Comparison of ENCODE assay signal across 14 cellular contexts in genomic region chr3:21017115-21017852, GRCh38.
DNase-seq lines count a peak whose midpoint lies in the region; ATAC-seq and TF ChIP-seq lines count a peak whose summit lies in the region.
"Had no signal": no experiment of that assay in that cellular context is flagged by ENCODE, and none has a peak within 500 bp of the region (broad histone marks: within the 10 kb centered on the region; RNA-seq: fewer than 3 reads in every experiment).

No MANE protein-coding gene starts in this region.

- H3K9me3 ChIP-seq in H9 (ENCODE audit: control insufficient read depth, low read depth, low read length), result no peaks in the 10 kb centered on the region

- no peak overlapping the region for H3K4ac ChIP-seq in H9 (ENCODE audit: low read depth, low read length)

- WGBS in H9 (ENCODE audit: extremely low coverage, insufficient read length, low lambda C conversion rate), result no CpG with 5 or more reads among the region's 10 CpGs

- H4K8ac ChIP-seq in H9 (replicated peaks; ENCODE audit: insufficient read length, low read depth, low read length), result no peak overlapping the region

- no peaks in the 10 kb centered on the region for H3K79me1 ChIP-seq in H9 (ENCODE audit: insufficient read depth, low read depth, low read length, poor library complexity, severe bottlenecking)

- H2BK120ac ChIP-seq in H9 (ENCODE audit: low read depth, low read length, poor library complexity, severe bottlenecking), result no peak overlapping the region

- H2BK5ac ChIP-seq in H9 (ENCODE audit: insufficient read length, low read length), result no peak overlapping the region

- no peak overlapping the region for H2AK5ac ChIP-seq in H9 (ENCODE audit: insufficient read length, low read length)

- no peak overlapping the region for H3K27ac ChIP-seq in H9 (ENCODE audit: insufficient read length, low read depth, low read length)

- peaks cover 1 to 36% (median 1%) of the 10 kb centered on the region in 3 experiments; a peak in 5 of 7 replicates for H3K36me3 Mint-ChIP-seq in H9 (ENCODE audit: insufficient read depth in 1 of 3, low read depth in 3 of 3)

- H4K20me1 ChIP-seq in H9 (ENCODE audit: control insufficient read depth, insufficient read depth, insufficient read length), result no peaks in the 10 kb centered on the region

- H2BK15ac ChIP-seq in H9 (ENCODE audit: low read depth, low read length), result no peak overlapping the region

- H3K27me3 ChIP-seq in H9 (ENCODE audit: insufficient read depth, low read length), result no peaks in the 10 kb centered on the region

- no peak overlapping the region for H2AFZ ChIP-seq in H9 (ENCODE audit: low read length)

- no peak overlapping the region for H3K23ac ChIP-seq in H9 (ENCODE audit: insufficient read length, low read depth, low read length)

- no peak overlapping the region for H3K14ac ChIP-seq in H9 (ENCODE audit: insufficient read depth, low read length)

- TF ChIP-seq CTCF in AG10803 (conservative IDR thresholded peaks at IDR 0.05; ENCODE audit: low read length), result peak; percentile 36
- peak; percentile 72 for TF ChIP-seq CTCF in H9 (conservative IDR thresholded peaks at IDR 0.05)
- peak; percentile 21 for TF ChIP-seq CTCF in fibroblast of villous mesenchyme (IDR thresholded peaks at IDR 0.05; ENCODE audit: insufficient read depth, low read depth, low read length)

- no peak overlapping the region for H3K4me3 Mint-ChIP-seq in H9
- H3K4me3 Mint-ChIP-seq: activated CD8-positive, alpha-beta T cell treated with anti-CD3 and anti-CD28 coated beads for 36 hours had no signal

- H3K4me3 ChIP-seq in AG10803 (ENCODE audit: low read length) (no peak overlapping the region), fibroblast of villous mesenchyme (ENCODE audit: low read depth, low read length) (no peak overlapping the region)

- no peak overlapping the region for H2BK20ac ChIP-seq in H9 (ENCODE audit: low read depth, low read length, poor library complexity, severe bottlenecking)

- H3K18ac ChIP-seq in H9 (ENCODE audit: insufficient read length, low read depth, low read length), result no peak overlapping the region

- no peak for DNase-seq in AG10803 (ENCODE audit: low read depth)
- peak; percentile 81 for DNase-seq in H9
- peak; percentile 33 for DNase-seq in SHP77 treated with DMSO at 0.1 percent for 48 hours (lab: John Stamatoyannopoulos, UW)
- no peak for DNase-seq in fibroblast of villous mesenchyme (ENCODE audit: low read depth)
- DNase-seq in HCEC 1CT, result no peak
- no peak for DNase-seq in NCI-H446 (lab: John Stamatoyannopoulos, UW)
- DNase-seq in NCI-H1694 treated with DMSO at 0.1 percent for 48 hours (lab: John Stamatoyannopoulos, UW), result no peak
- DNase-seq: activated CD8-positive, alpha-beta T cell treated with anti-CD3 and anti-CD28 coated beads for 36 hours; C1 segment of cervical spinal cord; effector CD8-positive, alpha-beta T cell; naive thymus-derived CD8-positive, alpha-beta T cell; SW 1271 had no signal

- H3K4me1 ChIP-seq in H9 (ENCODE audit: insufficient read depth, low read length), result no peaks in the 10 kb centered on the region

- no peak overlapping the region for H2BK12ac ChIP-seq in H9 (ENCODE audit: insufficient read length, low read depth, low read length)

- H3K4me2 ChIP-seq in H9 (ENCODE audit: insufficient read depth, insufficient read length, low read length), result no peak overlapping the region

- no peak for ATAC-seq in GM21717 (IDR thresholded peaks at IDR 0.05; ENCODE audit: unreplicated experiment)
- ATAC-seq: activated CD8-positive, alpha-beta T cell treated with anti-CD3 and anti-CD28 coated beads for 36 hours; naive thymus-derived CD8-positive, alpha-beta T cell had no signal

- H3T11ph ChIP-seq in H9 (ENCODE audit: low read length), result no peak overlapping the region

- H3K56ac ChIP-seq in H9 (ENCODE audit: insufficient read length, low read depth, low read length), result no peak overlapping the region

- no peak overlapping the region for H3K9ac ChIP-seq in H9 (ENCODE audit: extremely low read depth, insufficient read length, low read length)

- no peak overlapping the region for H4K5ac ChIP-seq in H9 (ENCODE audit: insufficient read length, low read depth, low read length)

- H3K27me3 Mint-ChIP-seq in H9 (ENCODE audit: low read depth), result no peaks in the 10 kb centered on the region
- H3K27me3 Mint-ChIP-seq: activated CD8-positive, alpha-beta T cell treated with anti-CD3 and anti-CD28 coated beads for 36 hours; IgD-negative memory B cell had no signal

- H3K79me2 ChIP-seq in H9 (ENCODE audit: insufficient read depth, low read length), result no peaks in the 10 kb centered on the region

- no peak overlapping the region for H4K91ac ChIP-seq in H9 (ENCODE audit: insufficient read length, low read depth, low read length)

- no peaks in the 10 kb centered on the region for H3K23me2 ChIP-seq in H9 (ENCODE audit: insufficient read length, low read depth, low read length, poor library complexity, severe bottlenecking)

- peaks cover 14 to 23% of the 10 kb centered on the region in 2 experiments; a peak in 4 of 5 replicates for H3K9me3 Mint-ChIP-seq in H9

- peaks cover 9 to 10% of the 10 kb centered on the region in 2 experiments for H3K4me1 Mint-ChIP-seq in H9
- H3K4me1 Mint-ChIP-seq: IgD-negative memory B cell; naive thymus-derived CD8-positive, alpha-beta T cell had no signal

- no peak overlapping the region for H3K27ac Mint-ChIP-seq in H9
- H3K27ac Mint-ChIP-seq: activated CD8-positive, alpha-beta T cell treated with anti-CD3 and anti-CD28 coated beads for 36 hours; naive thymus-derived CD8-positive, alpha-beta T cell had no signal

Comparison
In these comparisons a context has a peak if more than half of its experiments do, and no peak if none do; other contexts are left out.
1. DNase-seq: peak in H9 (single experiment) and SHP77 treated with DMSO at 0.1 percent for 48 hours (single experiment); none in AG10803 (single experiment), fibroblast of villous mesenchyme (single experiment), HCEC 1CT (single experiment), NCI-H446 (0 of 2) and NCI-H1694 treated with DMSO at 0.1 percent for 48 hours (single experiment).
2. CTCF ChIP-seq: peak in every context shown above with its lines; median percentile 72 in H9; 36 in AG10803; 21 in fibroblast of villous mesenchyme.